In the genomic region with DNA sequence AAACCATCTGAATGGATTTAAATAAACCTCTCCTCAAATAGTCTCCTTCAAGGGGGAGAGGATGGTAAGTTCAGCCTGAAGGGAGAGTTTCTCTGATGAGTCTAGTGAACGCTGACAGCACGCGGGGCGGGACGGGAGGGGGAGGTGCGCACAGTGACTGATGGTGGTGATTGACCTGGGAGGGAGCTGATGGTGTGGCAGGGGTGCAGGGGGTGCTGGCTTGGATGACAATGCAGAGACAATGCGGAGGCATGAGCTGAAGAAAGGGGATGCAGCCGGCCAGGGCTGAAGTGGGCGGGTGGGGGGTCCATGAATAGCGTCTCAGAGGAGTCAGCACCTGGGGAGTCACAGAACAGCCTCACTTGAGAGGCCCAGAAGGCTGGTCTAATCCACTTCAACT, we compare ENCODE assay signal across 22 cellular contexts.
"Had no signal": no experiment of that assay in that cellular context is flagged by ENCODE, and none has a peak within 500 bp of the region (broad histone marks: within the 10 kb centered on the region; RNA-seq: fewer than 3 reads in every experiment).

No MANE protein-coding gene starts in this region.

- H3K4me1 ChIP-seq: body of pancreas, foreskin keratinocyte, transverse colon, vagina had no signal

- H3K4me1 Mint-ChIP-seq: activated CD4-positive, alpha-beta T cell treated with anti-CD3 and anti-CD28 coated beads, Interleukin-2, amount 10 ng/mL, durations not matched to agents 7 days and 5 days; naive B cell had no signal

- H3K4me3 Mint-ChIP-seq: activated CD4-positive, alpha-beta T cell treated with anti-CD3 and anti-CD28 coated beads, Interleukin-2, amount 10 ng/mL, durations not matched to agents 7 days and 5 days; activated naive CD8-positive, alpha-beta T cell; activated T-cell treated with anti-CD3 and anti-CD28 coated beads, Interleukin-2, amount 50 U/mL, for 72 hours had no signal

- H3K27ac Mint-ChIP-seq: activated CD4-positive, alpha-beta T cell treated with anti-CD3 and anti-CD28 coated beads, Interleukin-2, amount 10 ng/mL, durations not matched to agents 7 days and 5 days; activated naive CD8-positive, alpha-beta T cell; activated T-cell treated with anti-CD3 and anti-CD28 coated beads, Interleukin-2, amount 50 U/mL, for 72 hours; progenitor cell of endocrine pancreas had no signal

- DNase-seq: activated CD4-positive, alpha-beta T cell treated with anti-CD3 and anti-CD28 coated beads, Interleukin-2, amount 10 ng/mL, durations not matched to agents 7 days and 5 days; activated CD4-positive, CD25-positive, alpha-beta regulatory T cell; activated CD8-positive, alpha-beta memory T cell treated with anti-CD3 and anti-CD28 coated beads, Interleukin-2, amount 50 U/mL, for 48 hours; activated gamma-delta T cell treated with Interleukin-2 at 50 U/mL for 16 hours; activated T-cell treated with anti-CD3 and anti-CD28 coated beads, Interleukin-2, amount 50 U/mL, for 72 hours; amygdala; body of pancreas; cortex of kidney; effector memory CD4-positive, alpha-beta T cell; foreskin keratinocyte; left colon; naive B cell; occipital lobe; right cardiac atrium; stimulated activated CD4-positive, alpha-beta T cell treated with anti-CD3 and anti-CD28 coated beads, Interleukin-4, amount 100 ng/mL, for 24 hours; stimulated activated naive CD8-positive, alpha-beta T cell treated with anti-CD3 and anti-CD28 coated beads, Interleukin-15, Interleukin-2, amounts not matched to agents 100 U/mL and 50 U/mL, for 24 hours; T-helper 2 cell; transverse colon had no signal

- H3K27ac ChIP-seq: body of pancreas, foreskin keratinocyte, skin epidermis, transverse colon, vagina had no signal

- H3K9me3 Mint-ChIP-seq: activated CD4-positive, alpha-beta T cell treated with anti-CD3 and anti-CD28 coated beads, Interleukin-2, amount 10 ng/mL, durations not matched to agents 7 days and 5 days; activated T-cell treated with anti-CD3 and anti-CD28 coated beads, Interleukin-2, amount 50 U/mL, for 72 hours had no signal

- H3K9me3 ChIP-seq: body of pancreas, transverse colon, vagina had no signal

- ATAC-seq: activated T-cell treated with anti-CD3 and anti-CD28 coated beads, Interleukin-2, amount 50 U/mL, for 72 hours; body of pancreas; foreskin keratinocyte; left colon; right cardiac atrium; stimulated activated naive CD8-positive, alpha-beta T cell treated with anti-CD3 and anti-CD28 coated beads, Interleukin-15, Interleukin-2, amounts not matched to agents 100 U/mL and 50 U/mL, for 24 hours had no signal

- H3K27me3 ChIP-seq: body of pancreas, foreskin keratinocyte, transverse colon, vagina had no signal

- H3K36me3 Mint-ChIP-seq: activated naive CD8-positive, alpha-beta T cell; naive B cell had no signal
